Comparison of ENCODE assay signal across 24 cellular contexts in genomic region chr7:142927085-142927745, GRCh38. TPM values are rescaled to one million over a fixed set of nuclear protein-coding genes. Genes with fewer than 3 reads are reported as not detected.
DNase-seq lines count a peak whose midpoint lies in the region; ATAC-seq and TF ChIP-seq lines count a peak whose summit lies in the region.
"Had no signal": no experiment of that assay in that cellular context is flagged by ENCODE, and none has a peak within 500 bp of the region (broad histone marks: within the 10 kb centered on the region; RNA-seq: fewer than 3 reads in every experiment).

No MANE protein-coding gene starts in this region.

- H3K4me1 ChIP-seq in right atrium auricular region (no peaks in the 10 kb centered on the region), upper lobe of left lung (no peaks in the 10 kb centered on the region)
- H3K4me1 ChIP-seq: suprapubic skin had no signal

- H3K4me1 Mint-ChIP-seq in immature natural killer cell = no peaks in the 10 kb centered on the region
- H3K4me1 Mint-ChIP-seq: CD8-positive, alpha-beta memory T cell had no signal

- H3K36me3 ChIP-seq in right atrium auricular region (no peaks in the 10 kb centered on the region), upper lobe of left lung (no peaks in the 10 kb centered on the region)
- H3K36me3 ChIP-seq: suprapubic skin had no signal

- ATAC-seq in upper lobe of left lung (ENCODE audit: low FRiP score in 2 of 2) (peak; percentile 40 to 78), HG02678 (IDR thresholded peaks at IDR 0.05; ENCODE audit: unreplicated experiment) (no peak)

- H3K9me3 ChIP-seq in right atrium auricular region = no peaks in the 10 kb centered on the region
- no peaks in the 10 kb centered on the region for H3K9me3 ChIP-seq in upper lobe of left lung
- H3K9me3 ChIP-seq: suprapubic skin had no signal

- TF ChIP-seq CTCF in right atrium auricular region (IDR thresholded peaks at IDR 0.05) = no peak
- no peak for TF ChIP-seq CTCF in upper lobe of left lung (IDR thresholded peaks at IDR 0.05)

- TF ChIP-seq POLR2A in upper lobe of left lung (IDR thresholded peaks at IDR 0.05) = peak in 1 of 4 donors; percentile 19

- H3K36me3 Mint-ChIP-seq in immature natural killer cell = no peaks in the 10 kb centered on the region
- H3K36me3 Mint-ChIP-seq: activated CD4-positive, alpha-beta memory T cell treated with anti-CD3 and anti-CD28 coated beads for 36 hours; CD8-positive, alpha-beta memory T cell had no signal

- H3K4me3 ChIP-seq in right atrium auricular region = no peak overlapping the region
- no peak overlapping the region for H3K4me3 ChIP-seq in upper lobe of left lung
- H3K4me3 ChIP-seq: suprapubic skin had no signal

- no peak overlapping the region for H3K4me3 Mint-ChIP-seq in immature natural killer cell
- H3K4me3 Mint-ChIP-seq: activated CD4-positive, alpha-beta memory T cell treated with anti-CD3 and anti-CD28 coated beads for 36 hours; activated T-helper 1 cell treated with anti-CD3 and anti-CD28 coated beads, Interleukin-12 subunit alpha, Interleukin-12 subunit beta, Interleukin-2, Interleukin-4 antibody, amounts not matched to agents 30 ng/mL and 10 ng/mL and 1 ng/mL, durations not matched to agents 14 hours and 24 hours and 36 hours; CD8-positive, alpha-beta memory T cell had no signal

- H3K27me3 Mint-ChIP-seq in immature natural killer cell (ENCODE audit: low read depth in 3 of 3) = peaks cover 2 to 6% (median 2%) of the 10 kb centered on the region in 3 donors
- H3K27me3 Mint-ChIP-seq: activated CD4-positive, alpha-beta memory T cell treated with anti-CD3 and anti-CD28 coated beads for 36 hours had no signal

- no peak overlapping the region for H3K27ac Mint-ChIP-seq in immature natural killer cell
- H3K27ac Mint-ChIP-seq: activated CD4-positive, alpha-beta memory T cell treated with anti-CD3 and anti-CD28 coated beads for 36 hours; activated T-helper 1 cell treated with anti-CD3 and anti-CD28 coated beads, Interleukin-12 subunit alpha, Interleukin-12 subunit beta, Interleukin-2, Interleukin-4 antibody, amounts not matched to agents 30 ng/mL and 10 ng/mL and 1 ng/mL, durations not matched to agents 14 hours and 24 hours and 36 hours had no signal

- H3K27ac ChIP-seq in right atrium auricular region (no peak overlapping the region), upper lobe of left lung (peak overlapping the region; percentile 57 to 78 (median 74))
- H3K27ac ChIP-seq: suprapubic skin had no signal

- DNase-seq in activated effector memory CD4-positive, alpha-beta T cell treated with anti-CD3 and anti-CD28 coated beads, Interleukin-2, amount 50 U/mL, for 16 hours = peak; percentile 13
- no peak for DNase-seq in activated effector memory CD4-positive, alpha-beta T cell treated with Interleukin-2 at 50 U/mL for 16 hours
- DNase-seq in SIG-M5 (lab: John Stamatoyannopoulos, UW) (peak; percentile 81), right atrium auricular region (ENCODE audit: low spot score) (peak; percentile 58), upper lobe of left lung (no peak), immature natural killer cell (no peak)
- no peak for DNase-seq in activated naive CD4-positive, alpha-beta T cell treated with Interleukin-2 at 50 U/mL for 16 hours
- DNase-seq: activated CD4-positive, alpha-beta memory T cell treated with anti-CD3 and anti-CD28 coated beads for 36 hours; amniotic stem cell; CD8-positive, alpha-beta memory T cell; cerebellar nuclear complex; EL; foreskin fibroblast; HCEC 1CT; NCI-H1930; NCI-H526 treated with DMSO at 0.1 percent for 48 hours; posterior cingulate gyrus; T-helper 9 cell had no signal

- 44% methylated on average over 7 of the region's 7 CpGs for WGBS in upper lobe of left lung, 2 donors

- H3K9me3 Mint-ChIP-seq in immature natural killer cell = no peaks in the 10 kb centered on the region
- H3K9me3 Mint-ChIP-seq: activated CD4-positive, alpha-beta memory T cell treated with anti-CD3 and anti-CD28 coated beads for 36 hours; activated T-helper 1 cell treated with anti-CD3 and anti-CD28 coated beads, Interleukin-12 subunit alpha, Interleukin-12 subunit beta, Interleukin-2, Interleukin-4 antibody, amounts not matched to agents 30 ng/mL and 10 ng/mL and 1 ng/mL, durations not matched to agents 14 hours and 24 hours and 36 hours; CD8-positive, alpha-beta memory T cell had no signal

- H3K27me3 ChIP-seq in right atrium auricular region (no peaks in the 10 kb centered on the region), upper lobe of left lung (no peaks in the 10 kb centered on the region)
- H3K27me3 ChIP-seq: suprapubic skin had no signal

- no peak for TF ChIP-seq EP300 in upper lobe of left lung (IDR thresholded peaks at IDR 0.05)

RNA-seq across cellular contexts. Expression of gene TRPV5, which starts 6.3 kb away (rescaled TPM):
- total RNA-seq in right atrium auricular region (not detected), upper lobe of left lung (not detected)
- not detected for polyA plus RNA-seq in immature natural killer cell
- total RNA-seq: activated CD4-positive, alpha-beta memory T cell treated with anti-CD3 and anti-CD28 coated beads for 36 hours; activated T-helper 1 cell treated with anti-CD3 and anti-CD28 coated beads, Interleukin-12 subunit alpha, Interleukin-12 subunit beta, Interleukin-2, Interleukin-4 antibody, amounts not matched to agents 30 ng/mL and 10 ng/mL and 1 ng/mL, durations not matched to agents 14 hours and 24 hours and 36 hours; CD8-positive, alpha-beta memory T cell; LHCN-M2; mononuclear cell; suprapubic skin had no signal
- polyA plus RNA-seq: CD8-positive, alpha-beta memory T cell had no signal

RNA-seq across cellular contexts. Expression of gene LLCFC1, which starts 12.1 kb away (rescaled TPM):
- not detected for total RNA-seq in right atrium auricular region
- total RNA-seq in upper lobe of left lung = not detected
- not detected for polyA plus RNA-seq in immature natural killer cell
- total RNA-seq: A172; activated CD4-positive, alpha-beta memory T cell treated with anti-CD3 and anti-CD28 coated beads for 36 hours; activated T-helper 1 cell treated with anti-CD3 and anti-CD28 coated beads, Interleukin-12 subunit alpha, Interleukin-12 subunit beta, Interleukin-2, Interleukin-4 antibody, amounts not matched to agents 30 ng/mL and 10 ng/mL and 1 ng/mL, durations not matched to agents 14 hours and 24 hours and 36 hours; CD8-positive, alpha-beta memory T cell; LHCN-M2; mononuclear cell; suprapubic skin had no signal
- polyA plus RNA-seq: CD8-positive, alpha-beta memory T cell had no signal

RNA-seq across cellular contexts. Expression of gene KEL, which starts 34.9 kb away (rescaled TPM):
- total RNA-seq in right atrium auricular region (under 1 TPM in 1 of 2 donors, not detected in 1; 0.12 TPM), upper lobe of left lung (10 to 100 TPM in 1 of 6 donors, 1 to 10 TPM in 3, under 1 TPM in 1, not detected in 1; 0.11 to 13.0 (median 3.1) TPM)
- not detected for polyA plus RNA-seq in immature natural killer cell
- total RNA-seq: A172; activated T-helper 1 cell treated with anti-CD3 and anti-CD28 coated beads, Interleukin-12 subunit alpha, Interleukin-12 subunit beta, Interleukin-2, Interleukin-4 antibody, amounts not matched to agents 30 ng/mL and 10 ng/mL and 1 ng/mL, durations not matched to agents 14 hours and 24 hours and 36 hours had no signal
- polyA plus RNA-seq: CD8-positive, alpha-beta memory T cell had no signal

RNA-seq across cellular contexts. Expression of gene TRPV6, which starts 41.7 kb away (rescaled TPM):
- total RNA-seq in right atrium auricular region (under 1 TPM; 0.19 to 0.71 TPM), upper lobe of left lung (1 to 10 TPM in 2 of 6 donors, under 1 TPM in 4; 0.23 to 1.5 (median 0.68) TPM)
- not detected for polyA plus RNA-seq in immature natural killer cell
- total RNA-seq: A172; activated CD4-positive, alpha-beta memory T cell treated with anti-CD3 and anti-CD28 coated beads for 36 hours; activated T-helper 1 cell treated with anti-CD3 and anti-CD28 coated beads, Interleukin-12 subunit alpha, Interleukin-12 subunit beta, Interleukin-2, Interleukin-4 antibody, amounts not matched to agents 30 ng/mL and 10 ng/mL and 1 ng/mL, durations not matched to agents 14 hours and 24 hours and 36 hours; CD8-positive, alpha-beta memory T cell; LHCN-M2 had no signal
- polyA plus RNA-seq: CD8-positive, alpha-beta memory T cell had no signal

Comparison
In these comparisons a context has a peak if more than half of its experiments do, and no peak if none do; other contexts are left out.
1. DNase-seq: peak in activated effector memory CD4-positive, alpha-beta T cell treated with anti-CD3 and anti-CD28 coated beads, Interleukin-2, amount 50 U/mL, for 16 hours (single experiment), SIG-M5 (single experiment) and right atrium auricular region (single experiment); none in activated effector memory CD4-positive, alpha-beta T cell treated with Interleukin-2 at 50 U/mL for 16 hours (single experiment), upper lobe of left lung (0 of 2), activated naive CD4-positive, alpha-beta T cell treated with Interleukin-2 at 50 U/mL for 16 hours (single experiment) and immature natural killer cell (0 of 3).
2. H3K27ac ChIP-seq: peak in upper lobe of left lung (4 of 4); none in right atrium auricular region (0 of 2).